In genomic region chr20:49381558-49382493, GRCh38 we compare ENCODE assay signal across 10 cellular contexts.
DNase-seq lines count a peak whose midpoint lies in the region; ATAC-seq and TF ChIP-seq lines count a peak whose summit lies in the region.
"Had no signal": no experiment of that assay in that cellular context is flagged by ENCODE, and none has a peak within 500 bp of the region (broad histone marks: within the 10 kb centered on the region; RNA-seq: fewer than 3 reads in every experiment).

No MANE protein-coding gene starts in this region.

- no peak overlapping the region for H3K4me3 ChIP-seq in Peyer's patch
- no peak overlapping the region for H3K4me3 ChIP-seq in foreskin fibroblast (ENCODE audit: low read depth in 1 of 2, low read length in 2 of 2)

- ATAC-seq in GM19035 (IDR thresholded peaks at IDR 0.05; ENCODE audit: unreplicated experiment), result no peak
- ATAC-seq in HG02642 (IDR thresholded peaks at IDR 0.05; ENCODE audit: poor library complexity, unreplicated experiment), result no peak
- no peak for ATAC-seq in HG03457 (IDR thresholded peaks at IDR 0.05; ENCODE audit: unreplicated experiment)
- ATAC-seq: activated T-cell treated with anti-CD3 and anti-CD28 coated beads, Interleukin-2, amount 50 U/mL, for 4 hours had no signal

- no peaks in the 10 kb centered on the region for H3K9me3 ChIP-seq in Peyer's patch
- H3K9me3 ChIP-seq: neutrophil had no signal

- no peak for TF ChIP-seq POLR2A in Peyer's patch (IDR thresholded peaks at IDR 0.05)

- peak overlapping the region in 1 of 4 donors; percentile 59 for H3K27ac ChIP-seq in Peyer's patch
- H3K27ac ChIP-seq: neutrophil had no signal

- no peaks in the 10 kb centered on the region for H3K4me1 ChIP-seq in Peyer's patch

- no peaks in the 10 kb centered on the region for H3K36me3 ChIP-seq in Peyer's patch
- H3K36me3 ChIP-seq: neutrophil had no signal

- peak; percentile 50 for DNase-seq in H4 (ENCODE audit: low spot score)
- DNase-seq in Peyer's patch, result peak; percentile 16 to 56 (median 51)
- peak; percentile 18 to 59 for DNase-seq in foreskin fibroblast
- DNase-seq in putamen (ENCODE audit: low spot score), result peak; percentile 63
- DNase-seq in effector CD8-positive, alpha-beta T cell (lab: John Stamatoyannopoulos, UW), result no peak
- DNase-seq: activated T-cell treated with anti-CD3 and anti-CD28 coated beads, Interleukin-2, amount 50 U/mL, for 4 hours had no signal

- no peaks in the 10 kb centered on the region for H3K27me3 ChIP-seq in Peyer's patch

- no peak for TF ChIP-seq CTCF in Peyer's patch (IDR thresholded peaks at IDR 0.05)
- TF ChIP-seq CTCF in foreskin fibroblast (IDR thresholded peaks at IDR 0.05; ENCODE audit: low read depth, low read length), result no peak
